Comparison of ENCODE assay signal across 1 cellular context in the genomic region with DNA sequence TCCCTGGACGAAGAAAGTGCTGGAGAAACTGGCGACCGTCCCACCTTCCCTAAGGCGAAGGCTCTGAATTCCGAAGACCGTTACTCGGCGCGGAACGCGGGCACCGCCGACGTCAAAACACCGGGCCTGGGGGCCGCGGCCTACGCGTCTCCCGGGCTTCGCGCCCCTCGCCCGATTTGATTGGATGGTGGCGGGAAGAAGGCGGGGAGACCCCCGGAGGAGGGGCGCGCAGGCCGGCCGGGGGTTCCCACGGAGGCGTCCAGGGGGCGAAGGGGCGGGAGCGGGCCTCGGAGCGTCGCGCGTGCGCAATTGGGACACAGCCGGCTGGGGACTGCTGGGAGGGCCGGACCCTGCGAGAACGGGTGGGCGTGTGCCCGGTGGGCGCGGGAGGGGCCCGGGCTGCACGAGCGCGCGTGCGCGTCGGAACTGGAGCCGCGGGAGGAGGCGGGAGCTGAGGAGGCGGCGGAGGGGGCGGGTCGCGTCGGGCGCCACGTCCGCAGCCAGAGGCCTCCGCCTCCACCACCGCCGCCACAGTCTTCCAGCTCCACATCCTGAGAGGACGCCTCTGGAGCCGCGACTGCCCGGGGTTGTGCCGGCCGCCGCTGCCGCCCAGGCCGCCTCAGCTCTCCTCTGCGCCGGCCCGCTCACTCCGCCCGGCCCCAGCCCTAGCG.
TF ChIP-seq lines count a peak whose summit lies in the region.

A gene (plus strand): TSS at position 531 of the 671 bp plus-strand sequence. CDS start 11,210 bp downstream, outside the sequence.

TF ChIP-seq in K562, 482 proteins besides CTCF, POLR2A, EP300 and RAD21 (continued from another document and continues in another):
- TF ChIP-seq, protein P1, sequence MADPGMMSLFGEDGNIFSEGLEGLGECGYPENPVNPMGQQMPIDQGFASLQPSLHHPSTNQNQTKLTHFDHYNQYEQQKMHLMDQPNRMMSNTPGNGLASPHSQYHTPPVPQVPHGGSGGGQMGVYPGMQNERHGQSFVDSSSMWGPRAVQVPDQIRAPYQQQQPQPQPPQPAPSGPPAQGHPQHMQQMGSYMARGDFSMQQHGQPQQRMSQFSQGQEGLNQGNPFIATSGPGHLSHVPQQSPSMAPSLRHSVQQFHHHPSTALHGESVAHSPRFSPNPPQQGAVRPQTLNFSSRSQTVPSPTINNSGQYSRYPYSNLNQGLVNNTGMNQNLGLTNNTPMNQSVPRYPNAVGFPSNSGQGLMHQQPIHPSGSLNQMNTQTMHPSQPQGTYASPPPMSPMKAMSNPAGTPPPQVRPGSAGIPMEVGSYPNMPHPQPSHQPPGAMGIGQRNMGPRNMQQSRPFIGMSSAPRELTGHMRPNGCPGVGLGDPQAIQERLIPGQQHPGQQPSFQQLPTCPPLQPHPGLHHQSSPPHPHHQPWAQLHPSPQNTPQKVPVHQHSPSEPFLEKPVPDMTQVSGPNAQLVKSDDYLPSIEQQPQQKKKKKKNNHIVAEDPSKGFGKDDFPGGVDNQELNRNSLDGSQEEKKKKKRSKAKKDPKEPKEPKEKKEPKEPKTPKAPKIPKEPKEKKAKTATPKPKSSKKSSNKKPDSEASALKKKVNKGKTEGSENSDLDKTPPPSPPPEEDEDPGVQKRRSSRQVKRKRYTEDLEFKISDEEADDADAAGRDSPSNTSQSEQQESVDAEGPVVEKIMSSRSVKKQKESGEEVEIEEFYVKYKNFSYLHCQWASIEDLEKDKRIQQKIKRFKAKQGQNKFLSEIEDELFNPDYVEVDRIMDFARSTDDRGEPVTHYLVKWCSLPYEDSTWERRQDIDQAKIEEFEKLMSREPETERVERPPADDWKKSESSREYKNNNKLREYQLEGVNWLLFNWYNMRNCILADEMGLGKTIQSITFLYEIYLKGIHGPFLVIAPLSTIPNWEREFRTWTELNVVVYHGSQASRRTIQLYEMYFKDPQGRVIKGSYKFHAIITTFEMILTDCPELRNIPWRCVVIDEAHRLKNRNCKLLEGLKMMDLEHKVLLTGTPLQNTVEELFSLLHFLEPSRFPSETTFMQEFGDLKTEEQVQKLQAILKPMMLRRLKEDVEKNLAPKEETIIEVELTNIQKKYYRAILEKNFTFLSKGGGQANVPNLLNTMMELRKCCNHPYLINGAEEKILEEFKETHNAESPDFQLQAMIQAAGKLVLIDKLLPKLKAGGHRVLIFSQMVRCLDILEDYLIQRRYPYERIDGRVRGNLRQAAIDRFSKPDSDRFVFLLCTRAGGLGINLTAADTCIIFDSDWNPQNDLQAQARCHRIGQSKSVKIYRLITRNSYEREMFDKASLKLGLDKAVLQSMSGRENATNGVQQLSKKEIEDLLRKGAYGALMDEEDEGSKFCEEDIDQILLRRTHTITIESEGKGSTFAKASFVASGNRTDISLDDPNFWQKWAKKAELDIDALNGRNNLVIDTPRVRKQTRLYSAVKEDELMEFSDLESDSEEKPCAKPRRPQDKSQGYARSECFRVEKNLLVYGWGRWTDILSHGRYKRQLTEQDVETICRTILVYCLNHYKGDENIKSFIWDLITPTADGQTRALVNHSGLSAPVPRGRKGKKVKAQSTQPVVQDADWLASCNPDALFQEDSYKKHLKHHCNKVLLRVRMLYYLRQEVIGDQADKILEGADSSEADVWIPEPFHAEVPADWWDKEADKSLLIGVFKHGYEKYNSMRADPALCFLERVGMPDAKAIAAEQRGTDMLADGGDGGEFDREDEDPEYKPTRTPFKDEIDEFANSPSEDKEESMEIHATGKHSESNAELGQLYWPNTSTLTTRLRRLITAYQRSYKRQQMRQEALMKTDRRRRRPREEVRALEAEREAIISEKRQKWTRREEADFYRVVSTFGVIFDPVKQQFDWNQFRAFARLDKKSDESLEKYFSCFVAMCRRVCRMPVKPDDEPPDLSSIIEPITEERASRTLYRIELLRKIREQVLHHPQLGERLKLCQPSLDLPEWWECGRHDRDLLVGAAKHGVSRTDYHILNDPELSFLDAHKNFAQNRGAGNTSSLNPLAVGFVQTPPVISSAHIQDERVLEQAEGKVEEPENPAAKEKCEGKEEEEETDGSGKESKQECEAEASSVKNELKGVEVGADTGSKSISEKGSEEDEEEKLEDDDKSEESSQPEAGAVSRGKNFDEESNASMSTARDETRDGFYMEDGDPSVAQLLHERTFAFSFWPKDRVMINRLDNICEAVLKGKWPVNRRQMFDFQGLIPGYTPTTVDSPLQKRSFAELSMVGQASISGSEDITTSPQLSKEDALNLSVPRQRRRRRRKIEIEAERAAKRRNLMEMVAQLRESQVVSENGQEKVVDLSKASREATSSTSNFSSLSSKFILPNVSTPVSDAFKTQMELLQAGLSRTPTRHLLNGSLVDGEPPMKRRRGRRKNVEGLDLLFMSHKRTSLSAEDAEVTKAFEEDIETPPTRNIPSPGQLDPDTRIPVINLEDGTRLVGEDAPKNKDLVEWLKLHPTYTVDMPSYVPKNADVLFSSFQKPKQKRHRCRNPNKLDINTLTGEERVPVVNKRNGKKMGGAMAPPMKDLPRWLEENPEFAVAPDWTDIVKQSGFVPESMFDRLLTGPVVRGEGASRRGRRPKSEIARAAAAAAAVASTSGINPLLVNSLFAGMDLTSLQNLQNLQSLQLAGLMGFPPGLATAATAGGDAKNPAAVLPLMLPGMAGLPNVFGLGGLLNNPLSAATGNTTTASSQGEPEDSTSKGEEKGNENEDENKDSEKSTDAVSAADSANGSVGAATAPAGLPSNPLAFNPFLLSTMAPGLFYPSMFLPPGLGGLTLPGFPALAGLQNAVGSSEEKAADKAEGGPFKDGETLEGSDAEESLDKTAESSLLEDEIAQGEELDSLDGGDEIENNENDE (IDR thresholded peaks at IDR 0.05; ENCODE audit: low read depth, low read length): no peak
- TF ChIP-seq TBP (optimal IDR thresholded peaks at IDR 0.05; ENCODE audit: low read depth, low read length) (peak; percentile 78), NR2C1 (IDR thresholded peaks at IDR 0.05) (no peak), NR2C1 (tag; IDR thresholded peaks at IDR 0.05) (no peak), PYGO2 (tag; IDR thresholded peaks at IDR 0.05) (no peak), PHB (CRISPR knock-in tag; IDR thresholded peaks at IDR 0.05) (no peak), HNRNPUL1 (IDR thresholded peaks at IDR 0.05; ENCODE audit: low read length) (no peak), PTTG1 (tag; IDR thresholded peaks at IDR 0.05; ENCODE audit: low read depth) (no peak), MCM7 (IDR thresholded peaks at IDR 0.05) (no peak), PML (IDR thresholded peaks at IDR 0.05; ENCODE audit: low read length) (0 out of 2 replicates have a peak, but pooled peaks have one; percentile 49), ZNF644 (tag; IDR thresholded peaks at IDR 0.05; ENCODE audit: low read depth) (no peak), ILK (tag; IDR thresholded peaks at IDR 0.05; ENCODE audit: borderline replicate concordance, low read depth) (no peak), ATF1 (CRISPR knock-in tag; IDR thresholded peaks at IDR 0.05) (no peak), ATF1 (tag; IDR thresholded peaks at IDR 0.05) (peak; percentile 77), NFE2L1 (tag; IDR thresholded peaks at IDR 0.05; ENCODE audit: borderline replicate concordance, low read depth) (no peak), TAL1 (IDR thresholded peaks at IDR 0.05) (no peak), ZNF311 (CRISPR knock-in tag; IDR thresholded peaks at IDR 0.05) (no peak), HMG20B (CRISPR knock-in tag; IDR thresholded peaks at IDR 0.05) (no peak), ETV6 (IDR thresholded peaks at IDR 0.05; ENCODE audit: borderline replicate concordance in 1 of 2, low read depth in 2 of 2, low read length in 1 of 2) (no peak), ETV6 (CRISPR knock-in tag; IDR thresholded peaks at IDR 0.05; ENCODE audit: borderline replicate concordance) (no peak), CHD4 (IDR thresholded peaks at IDR 0.05; ENCODE audit: insufficient read depth, insufficient replicate concordance, low read depth, low read length, poor library complexity, severe bottlenecking) (no peak), RBM15 (IDR thresholded peaks at IDR 0.05; ENCODE audit: insufficient read depth, low read length) (no peak), ZNF143 (CRISPR knock-in tag; IDR thresholded peaks at IDR 0.05) (no peak), RBBP5 (IDR thresholded peaks at IDR 0.05; ENCODE audit: borderline replicate concordance, insufficient read depth, low read length, poor library complexity, severe bottlenecking) (peak; percentile 50), DIDO1 (tag; IDR thresholded peaks at IDR 0.05; ENCODE audit: low read depth) (peak; percentile 29; the same call in 1 of the 2 replicates), MAZ (CRISPR knock-in tag; conservative IDR thresholded peaks at IDR 0.05 in 1 of 2, IDR thresholded peaks at IDR 0.05 in 1 of 2) (peak; percentile 88 to 91), ZNF79 (CRISPR knock-in tag; IDR thresholded peaks at IDR 0.05; ENCODE audit: low read depth) (no peak), ATF7 (IDR thresholded peaks at IDR 0.05) (peak; percentile 38)
- TF ChIP-seq, protein P2, sequence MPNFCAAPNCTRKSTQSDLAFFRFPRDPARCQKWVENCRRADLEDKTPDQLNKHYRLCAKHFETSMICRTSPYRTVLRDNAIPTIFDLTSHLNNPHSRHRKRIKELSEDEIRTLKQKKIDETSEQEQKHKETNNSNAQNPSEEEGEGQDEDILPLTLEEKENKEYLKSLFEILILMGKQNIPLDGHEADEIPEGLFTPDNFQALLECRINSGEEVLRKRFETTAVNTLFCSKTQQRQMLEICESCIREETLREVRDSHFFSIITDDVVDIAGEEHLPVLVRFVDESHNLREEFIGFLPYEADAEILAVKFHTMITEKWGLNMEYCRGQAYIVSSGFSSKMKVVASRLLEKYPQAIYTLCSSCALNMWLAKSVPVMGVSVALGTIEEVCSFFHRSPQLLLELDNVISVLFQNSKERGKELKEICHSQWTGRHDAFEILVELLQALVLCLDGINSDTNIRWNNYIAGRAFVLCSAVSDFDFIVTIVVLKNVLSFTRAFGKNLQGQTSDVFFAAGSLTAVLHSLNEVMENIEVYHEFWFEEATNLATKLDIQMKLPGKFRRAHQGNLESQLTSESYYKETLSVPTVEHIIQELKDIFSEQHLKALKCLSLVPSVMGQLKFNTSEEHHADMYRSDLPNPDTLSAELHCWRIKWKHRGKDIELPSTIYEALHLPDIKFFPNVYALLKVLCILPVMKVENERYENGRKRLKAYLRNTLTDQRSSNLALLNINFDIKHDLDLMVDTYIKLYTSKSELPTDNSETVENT (CRISPR knock-in tag; IDR thresholded peaks at IDR 0.05): peak; percentile 81; the same call in 1 of the 2 replicates
- TF ChIP-seq, protein P3, sequence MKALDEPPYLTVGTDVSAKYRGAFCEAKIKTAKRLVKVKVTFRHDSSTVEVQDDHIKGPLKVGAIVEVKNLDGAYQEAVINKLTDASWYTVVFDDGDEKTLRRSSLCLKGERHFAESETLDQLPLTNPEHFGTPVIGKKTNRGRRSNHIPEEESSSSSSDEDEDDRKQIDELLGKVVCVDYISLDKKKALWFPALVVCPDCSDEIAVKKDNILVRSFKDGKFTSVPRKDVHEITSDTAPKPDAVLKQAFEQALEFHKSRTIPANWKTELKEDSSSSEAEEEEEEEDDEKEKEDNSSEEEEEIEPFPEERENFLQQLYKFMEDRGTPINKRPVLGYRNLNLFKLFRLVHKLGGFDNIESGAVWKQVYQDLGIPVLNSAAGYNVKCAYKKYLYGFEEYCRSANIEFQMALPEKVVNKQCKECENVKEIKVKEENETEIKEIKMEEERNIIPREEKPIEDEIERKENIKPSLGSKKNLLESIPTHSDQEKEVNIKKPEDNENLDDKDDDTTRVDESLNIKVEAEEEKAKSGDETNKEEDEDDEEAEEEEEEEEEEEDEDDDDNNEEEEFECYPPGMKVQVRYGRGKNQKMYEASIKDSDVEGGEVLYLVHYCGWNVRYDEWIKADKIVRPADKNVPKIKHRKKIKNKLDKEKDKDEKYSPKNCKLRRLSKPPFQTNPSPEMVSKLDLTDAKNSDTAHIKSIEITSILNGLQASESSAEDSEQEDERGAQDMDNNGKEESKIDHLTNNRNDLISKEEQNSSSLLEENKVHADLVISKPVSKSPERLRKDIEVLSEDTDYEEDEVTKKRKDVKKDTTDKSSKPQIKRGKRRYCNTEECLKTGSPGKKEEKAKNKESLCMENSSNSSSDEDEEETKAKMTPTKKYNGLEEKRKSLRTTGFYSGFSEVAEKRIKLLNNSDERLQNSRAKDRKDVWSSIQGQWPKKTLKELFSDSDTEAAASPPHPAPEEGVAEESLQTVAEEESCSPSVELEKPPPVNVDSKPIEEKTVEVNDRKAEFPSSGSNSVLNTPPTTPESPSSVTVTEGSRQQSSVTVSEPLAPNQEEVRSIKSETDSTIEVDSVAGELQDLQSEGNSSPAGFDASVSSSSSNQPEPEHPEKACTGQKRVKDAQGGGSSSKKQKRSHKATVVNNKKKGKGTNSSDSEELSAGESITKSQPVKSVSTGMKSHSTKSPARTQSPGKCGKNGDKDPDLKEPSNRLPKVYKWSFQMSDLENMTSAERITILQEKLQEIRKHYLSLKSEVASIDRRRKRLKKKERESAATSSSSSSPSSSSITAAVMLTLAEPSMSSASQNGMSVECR (CRISPR knock-in tag; IDR thresholded peaks at IDR 0.05): peak; percentile 85
- TF ChIP-seq, protein P4, sequence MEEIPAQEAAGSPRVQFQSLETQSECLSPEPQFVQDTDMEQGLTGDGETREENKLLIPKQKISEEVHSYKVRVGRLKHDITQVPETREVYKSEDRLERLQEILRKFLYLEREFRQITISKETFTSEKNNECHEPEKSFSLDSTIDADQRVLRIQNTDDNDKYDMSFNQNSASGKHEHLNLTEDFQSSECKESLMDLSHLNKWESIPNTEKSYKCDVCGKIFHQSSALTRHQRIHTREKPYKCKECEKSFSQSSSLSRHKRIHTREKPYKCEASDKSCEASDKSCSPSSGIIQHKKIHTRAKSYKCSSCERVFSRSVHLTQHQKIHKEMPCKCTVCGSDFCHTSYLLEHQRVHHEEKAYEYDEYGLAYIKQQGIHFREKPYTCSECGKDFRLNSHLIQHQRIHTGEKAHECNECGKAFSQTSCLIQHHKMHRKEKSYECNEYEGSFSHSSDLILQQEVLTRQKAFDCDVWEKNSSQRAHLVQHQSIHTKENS (CRISPR knock-in tag; IDR thresholded peaks at IDR 0.05): no peak
- TF ChIP-seq, protein P5, sequence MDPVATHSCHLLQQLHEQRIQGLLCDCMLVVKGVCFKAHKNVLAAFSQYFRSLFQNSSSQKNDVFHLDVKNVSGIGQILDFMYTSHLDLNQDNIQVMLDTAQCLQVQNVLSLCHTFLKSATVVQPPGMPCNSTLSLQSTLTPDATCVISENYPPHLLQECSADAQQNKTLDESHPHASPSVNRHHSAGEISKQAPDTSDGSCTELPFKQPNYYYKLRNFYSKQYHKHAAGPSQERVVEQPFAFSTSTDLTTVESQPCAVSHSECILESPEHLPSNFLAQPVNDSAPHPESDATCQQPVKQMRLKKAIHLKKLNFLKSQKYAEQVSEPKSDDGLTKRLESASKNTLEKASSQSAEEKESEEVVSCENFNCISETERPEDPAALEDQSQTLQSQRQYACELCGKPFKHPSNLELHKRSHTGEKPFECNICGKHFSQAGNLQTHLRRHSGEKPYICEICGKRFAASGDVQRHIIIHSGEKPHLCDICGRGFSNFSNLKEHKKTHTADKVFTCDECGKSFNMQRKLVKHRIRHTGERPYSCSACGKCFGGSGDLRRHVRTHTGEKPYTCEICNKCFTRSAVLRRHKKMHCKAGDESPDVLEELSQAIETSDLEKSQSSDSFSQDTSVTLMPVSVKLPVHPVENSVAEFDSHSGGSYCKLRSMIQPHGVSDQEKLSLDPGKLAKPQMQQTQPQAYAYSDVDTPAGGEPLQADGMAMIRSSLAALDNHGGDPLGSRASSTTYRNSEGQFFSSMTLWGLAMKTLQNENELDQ (CRISPR knock-in tag; IDR thresholded peaks at IDR 0.05; ENCODE audit: borderline replicate concordance): no peak
- TF ChIP-seq, protein P6, sequence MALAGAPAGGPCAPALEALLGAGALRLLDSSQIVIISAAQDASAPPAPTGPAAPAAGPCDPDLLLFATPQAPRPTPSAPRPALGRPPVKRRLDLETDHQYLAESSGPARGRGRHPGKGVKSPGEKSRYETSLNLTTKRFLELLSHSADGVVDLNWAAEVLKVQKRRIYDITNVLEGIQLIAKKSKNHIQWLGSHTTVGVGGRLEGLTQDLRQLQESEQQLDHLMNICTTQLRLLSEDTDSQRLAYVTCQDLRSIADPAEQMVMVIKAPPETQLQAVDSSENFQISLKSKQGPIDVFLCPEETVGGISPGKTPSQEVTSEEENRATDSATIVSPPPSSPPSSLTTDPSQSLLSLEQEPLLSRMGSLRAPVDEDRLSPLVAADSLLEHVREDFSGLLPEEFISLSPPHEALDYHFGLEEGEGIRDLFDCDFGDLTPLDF (CRISPR knock-in tag; IDR thresholded peaks at IDR 0.05): no peak
